ENCODE assay signal across 12 cellular contexts in genomic region chr4:16269742-16270522, GRCh38. TPM values are rescaled to one million over a fixed set of nuclear protein-coding genes. Genes with fewer than 3 reads are reported as not detected.
A peak's percentile ranks its signal among the peaks of the same experiment; 100 is the strongest.
DNase-seq lines count a peak whose midpoint lies in the region; ATAC-seq and TF ChIP-seq lines count a peak whose summit lies in the region.
"Had no signal": no experiment of that assay in that cellular context is flagged by ENCODE, and none has a peak within 500 bp of the region (broad histone marks: within the 10 kb centered on the region; RNA-seq: fewer than 3 reads in every experiment).

No MANE protein-coding gene starts in this region.

- CTCF ChIA-PET in activated CD4-positive, alpha-beta memory T cell treated with anti-CD3 and anti-CD28 coated beads for 36 hours (lab: Charles Lee) = no interaction called here
- CTCF ChIA-PET in activated CD8-positive, alpha-beta T cell treated with anti-CD3 and anti-CD28 coated beads for 36 hours (lab: Charles Lee) = interaction anchor here (1.5 to 2.5 kb wide), 2 partner anchors 18 to 268 kb away, joined by 3 to 6 read pairs; no protein-coding TSS in a partner anchor

- no peaks in the 10 kb centered on the region for H3K36me3 Mint-ChIP-seq in activated CD4-positive, alpha-beta memory T cell treated with anti-CD3 and anti-CD28 coated beads for 36 hours
- H3K36me3 Mint-ChIP-seq in activated CD8-positive, alpha-beta T cell treated with anti-CD3 and anti-CD28 coated beads for 36 hours (ENCODE audit: low read depth) = no peaks in the 10 kb centered on the region
- H3K36me3 Mint-ChIP-seq: CD8-positive, alpha-beta memory T cell had no signal

- no peaks in the 10 kb centered on the region for H3K9me3 Mint-ChIP-seq in activated CD4-positive, alpha-beta memory T cell treated with anti-CD3 and anti-CD28 coated beads for 36 hours
- no peaks in the 10 kb centered on the region for H3K9me3 Mint-ChIP-seq in activated CD8-positive, alpha-beta T cell treated with anti-CD3 and anti-CD28 coated beads for 36 hours
- H3K9me3 Mint-ChIP-seq: CD8-positive, alpha-beta memory T cell had no signal

- H3K27ac Mint-ChIP-seq in activated CD4-positive, alpha-beta memory T cell treated with anti-CD3 and anti-CD28 coated beads for 36 hours = no peak overlapping the region
- H3K27ac Mint-ChIP-seq in activated CD8-positive, alpha-beta T cell treated with anti-CD3 and anti-CD28 coated beads for 36 hours = no peak overlapping the region

- POLR2A ChIA-PET in activated CD4-positive, alpha-beta memory T cell treated with anti-CD3 and anti-CD28 coated beads for 36 hours (lab: Charles Lee) = no interaction called here
- POLR2A ChIA-PET in activated CD8-positive, alpha-beta T cell treated with anti-CD3 and anti-CD28 coated beads for 36 hours (lab: Charles Lee) = no interaction called here

- peaks cover 3% of the 10 kb centered on the region for H3K4me1 Mint-ChIP-seq in activated CD4-positive, alpha-beta memory T cell treated with anti-CD3 and anti-CD28 coated beads for 36 hours (ENCODE audit: low read depth)
- peaks cover 6% of the 10 kb centered on the region for H3K4me1 Mint-ChIP-seq in activated CD8-positive, alpha-beta T cell treated with anti-CD3 and anti-CD28 coated beads for 36 hours (ENCODE audit: low read depth)
- H3K4me1 Mint-ChIP-seq: CD8-positive, alpha-beta memory T cell had no signal

- no peak for ATAC-seq in stimulated activated naive CD8-positive, alpha-beta T cell treated with anti-CD3 and anti-CD28 coated beads, Interleukin-15, Interleukin-2, amounts not matched to agents 100 U/mL and 50 U/mL, for 24 hours
- no peak for ATAC-seq in activated CD8-positive, alpha-beta T cell treated with anti-CD3 and anti-CD28 coated beads for 36 hours

- intact Hi-C loops in activated CD4-positive, alpha-beta memory T cell treated with anti-CD3 and anti-CD28 coated beads for 36 hours (cut with micrococcal nuclease) = loop anchor here (10.0 kb wide), 1 partner anchor 465 kb away; no protein-coding TSS in a partner anchor
- intact Hi-C loops in activated CD8-positive, alpha-beta T cell treated with anti-CD3 and anti-CD28 coated beads for 36 hours (cut with micrococcal nuclease) = loop anchor here (10.0 kb wide), 1 partner anchor 65 kb away; no protein-coding TSS in a partner anchor

- no peak for TF ChIP-seq CTCF in activated CD8-positive, alpha-beta T cell treated with anti-CD3 and anti-CD28 coated beads for 36 hours (IDR thresholded peaks at IDR 0.05)

- no peaks in the 10 kb centered on the region for H3K27me3 Mint-ChIP-seq in activated CD4-positive, alpha-beta memory T cell treated with anti-CD3 and anti-CD28 coated beads for 36 hours
- H3K27me3 Mint-ChIP-seq in activated CD8-positive, alpha-beta T cell treated with anti-CD3 and anti-CD28 coated beads for 36 hours = no peaks in the 10 kb centered on the region

- DNase-seq in AG20443 (ENCODE audit: low spot score) = peak; percentile 90
- DNase-seq in M059J (ENCODE audit: low read depth) = peak; percentile 96
- peak; percentile 90 for DNase-seq in amniotic epithelial cell (ENCODE audit: low read depth)
- DNase-seq in iris pigment epithelial cell (ENCODE audit: low read depth) = peak; percentile 91
- no peak for DNase-seq in NCI-H446 treated with DMSO at 0.1 percent for 48 hours (lab: John Stamatoyannopoulos, UW)
- no peak for DNase-seq in activated CD4-positive, alpha-beta memory T cell treated with anti-CD3 and anti-CD28 coated beads for 36 hours
- no peak for DNase-seq in stimulated activated naive CD8-positive, alpha-beta T cell treated with anti-CD3 and anti-CD28 coated beads, Interleukin-15, Interleukin-2, amounts not matched to agents 100 U/mL and 50 U/mL, for 24 hours
- DNase-seq in activated CD8-positive, alpha-beta T cell treated with anti-CD3 and anti-CD28 coated beads for 36 hours = no peak
- DNase-seq: activated T-cell treated with anti-CD3 and anti-CD28 coated beads, Interleukin-2, amount 50 U/mL, for 1 hour; CD8-positive, alpha-beta memory T cell; NCI-H2029 treated with DMSO at 0.1 percent for 48 hours; SW 1271 had no signal

- no peak overlapping the region for H3K4me3 Mint-ChIP-seq in activated CD4-positive, alpha-beta memory T cell treated with anti-CD3 and anti-CD28 coated beads for 36 hours
- H3K4me3 Mint-ChIP-seq in activated CD8-positive, alpha-beta T cell treated with anti-CD3 and anti-CD28 coated beads for 36 hours = no peak overlapping the region
- H3K4me3 Mint-ChIP-seq: CD8-positive, alpha-beta memory T cell had no signal

RNA-seq across cellular contexts. Expression of gene TAPT1, which starts 43.7 kb away (rescaled TPM):
- 17.1 and 18.5 TPM in 2 replicates for total RNA-seq in M059J (2014; rRNA removed; shearing (Covaris generic))
- total RNA-seq in activated CD4-positive, alpha-beta memory T cell treated with anti-CD3 and anti-CD28 coated beads for 36 hours = 10 to 100 TPM; 35.6 TPM
- 10 to 100 TPM; 34.2 to 35.5 TPM for total RNA-seq in activated CD8-positive, alpha-beta T cell treated with anti-CD3 and anti-CD28 coated beads for 36 hours

Comparison
In these comparisons a context has a peak if more than half of its experiments do, and no peak if none do; other contexts are left out.
1. DNase-seq: peak in AG20443 (single experiment), M059J (single experiment), amniotic epithelial cell (single experiment) and iris pigment epithelial cell (single experiment); none in NCI-H446 treated with DMSO at 0.1 percent for 48 hours (single experiment), activated CD4-positive, alpha-beta memory T cell treated with anti-CD3 and anti-CD28 coated beads for 36 hours (single experiment), stimulated activated naive CD8-positive, alpha-beta T cell treated with anti-CD3 and anti-CD28 coated beads, Interleukin-15, Interleukin-2, amounts not matched to agents 100 U/mL and 50 U/mL, for 24 hours (single experiment) and activated CD8-positive, alpha-beta T cell treated with anti-CD3 and anti-CD28 coated beads for 36 hours (single experiment).